In the genomic region with DNA sequence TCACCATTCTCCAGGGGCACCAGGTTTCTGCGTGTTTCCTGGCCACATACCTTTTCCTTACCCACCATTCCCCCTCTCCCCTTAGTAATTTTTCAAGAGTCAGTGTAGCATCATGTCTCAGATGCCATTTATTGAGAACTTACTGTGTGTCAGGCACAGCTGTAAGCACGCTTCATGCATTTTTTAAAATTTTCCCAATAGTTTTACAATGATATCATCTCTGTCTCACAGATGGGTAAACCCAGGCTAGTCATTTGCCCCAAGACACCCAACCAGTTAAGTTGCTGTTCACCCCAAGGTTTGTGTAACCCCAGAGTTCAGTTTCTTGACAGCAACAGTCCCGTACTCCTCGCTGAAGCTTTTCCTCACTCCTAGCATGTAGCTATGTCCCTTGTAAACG, we compare ENCODE assay signal across 21 cellular contexts. TPM values are rescaled to one million over a fixed set of nuclear protein-coding genes. Genes with fewer than 3 reads are reported as not detected.
DNase-seq lines count a peak whose midpoint lies in the region; ATAC-seq and TF ChIP-seq lines count a peak whose summit lies in the region.
"Had no signal": no experiment of that assay in that cellular context is flagged by ENCODE, and none has a peak within 500 bp of the region (broad histone marks: within the 10 kb centered on the region; RNA-seq: fewer than 3 reads in every experiment).

No MANE protein-coding gene starts in this region.

- no peak overlapping the region for H3K9ac ChIP-seq in BLaER1 treated with 17β-estradiol and CSF1 and Interleukin-3, amounts not matched to agents 10 nM and 100 nM

- TF ChIP-seq CTCF in RWPE2 (IDR thresholded peaks at IDR 0.05; ENCODE audit: poor library complexity, severe bottlenecking), result no peak
- TF ChIP-seq CTCF in osteoblast (IDR thresholded peaks at IDR 0.05; ENCODE audit: extremely low read depth, low read depth, low read length), result no peak

- H3K4me3 ChIP-seq in BLaER1 treated with 17β-estradiol and CSF1 and Interleukin-3, amounts not matched to agents 10 nM and 100 nM, result no peak overlapping the region
- H3K4me3 ChIP-seq in RWPE2 (ENCODE audit: severe bottlenecking) (no peak overlapping the region), osteoblast (ENCODE audit: insufficient read depth, low read length) (no peak overlapping the region)
- H3K4me3 ChIP-seq: A549, MG63 had no signal

- no peaks in the 10 kb centered on the region; a peak in 1 of 22 replicates for H4K20me1 ChIP-seq in BLaER1 treated with 17β-estradiol and CSF1 and Interleukin-3, amounts not matched to agents 10 nM and 100 nM
- no peaks in the 10 kb centered on the region for H4K20me1 ChIP-seq in osteoblast (ENCODE audit: insufficient read depth, low read length)

- H3K36me3 ChIP-seq in BLaER1 treated with 17β-estradiol and CSF1 and Interleukin-3, amounts not matched to agents 10 nM and 100 nM, result no peaks in the 10 kb centered on the region
- H3K36me3 ChIP-seq in RWPE2 (ENCODE audit: low read depth) (no peaks in the 10 kb centered on the region), osteoblast (ENCODE audit: insufficient read depth, low read length) (no peaks in the 10 kb centered on the region)
- H3K36me3 ChIP-seq: MG63 had no signal

- peaks cover 0 to 12% (median 10%) of the 10 kb centered on the region in 10 experiments; a peak in 10 of 20 replicates for H3K4me1 ChIP-seq in BLaER1 treated with 17β-estradiol and CSF1 and Interleukin-3, amounts not matched to agents 10 nM and 100 nM
- H3K4me1 ChIP-seq in RWPE2 (ENCODE audit: insufficient read depth, poor library complexity, severe bottlenecking) (peaks cover 11% of the 10 kb centered on the region), osteoblast (ENCODE audit: insufficient read depth, low read length) (peaks cover 17% of the 10 kb centered on the region)
- H3K4me1 ChIP-seq: A549 had no signal

- H3K27ac ChIP-seq in BLaER1 treated with 17β-estradiol and CSF1 and Interleukin-3, amounts not matched to agents 10 nM and 100 nM, result no peak overlapping the region
- H3K27ac ChIP-seq in RWPE2 (ENCODE audit: poor library complexity, severe bottlenecking), result no peak overlapping the region
- peak overlapping the region; percentile 95 for H3K27ac ChIP-seq in osteoblast (ENCODE audit: low read depth, low read length)
- H3K27ac ChIP-seq: A549 had no signal

- H3K4me2 ChIP-seq in BLaER1 treated with 17β-estradiol and CSF1 and Interleukin-3, amounts not matched to agents 10 nM and 100 nM, result peak overlapping the region in 8 of 11 experiments; percentile 3 to 69 (median 38); a peak in 14 of 22 replicates
- peak overlapping the region; percentile 47 for H3K4me2 ChIP-seq in osteoblast (ENCODE audit: insufficient read depth, low read length)
- H3K4me2 ChIP-seq: A549 had no signal

- peak; percentile 24; the same call in 2 of the 3 replicates for ATAC-seq in RWPE2 (ENCODE audit: low read depth)
- ATAC-seq in esophagus mucosa, result peak; percentile 16
- ATAC-seq in HG03280 (IDR thresholded peaks at IDR 0.05; ENCODE audit: unreplicated experiment), result no peak
- ATAC-seq: left ventricle myocardium superior had no signal

- DNase-seq in RWPE2 (ENCODE audit: low spot score), result no peak
- no peak for DNase-seq in osteoblast (ENCODE audit: insufficient read length, low spot score, missing footprints)
- no peak for DNase-seq in NCI-H2196 treated with DMSO at 0.1 percent for 48 hours (lab: John Stamatoyannopoulos, UW; ENCODE audit: unreplicated experiment)
- DNase-seq in NCI-H82 treated with DMSO at 0.1 percent for 48 hours (lab: John Stamatoyannopoulos, UW; ENCODE audit: unreplicated experiment), result no peak
- no peak for DNase-seq in NCI-H1417 treated with DMSO at 0.1 percent for 48 hours (lab: John Stamatoyannopoulos, UW)
- DNase-seq: activated CD4-positive, alpha-beta T cell treated with anti-CD3 and anti-CD28 coated beads, Interleukin-2, amount 50 U/mL, for 1 hour; activated CD8-positive, alpha-beta memory T cell treated with anti-CD3 and anti-CD28 coated beads, Interleukin-2, amount 50 U/mL, for 48 hours; activated effector memory CD4-positive, alpha-beta T cell treated with anti-CD3 and anti-CD28 coated beads, Interleukin-2, amount 50 U/mL, for 16 hours; IMR-90; left ventricle myocardium superior; NCI-H146; NCI-H2171 treated with DMSO at 0.1 percent for 48 hours; NCI-H526 treated with DMSO at 0.1 percent for 48 hours; nucleus accumbens; Right ventricle myocardium superior had no signal

- no peaks in the 10 kb centered on the region for H3K79me2 ChIP-seq in osteoblast (ENCODE audit: insufficient read depth, low read length)

- H3K27me3 ChIP-seq in BLaER1 treated with 17β-estradiol and CSF1 and Interleukin-3, amounts not matched to agents 10 nM and 100 nM, result no peaks in the 10 kb centered on the region
- H3K27me3 ChIP-seq in RWPE2 (ENCODE audit: insufficient read depth, poor library complexity, severe bottlenecking), result no peaks in the 10 kb centered on the region
- H3K27me3 ChIP-seq in osteoblast (ENCODE audit: insufficient read depth, low read length), result no peaks in the 10 kb centered on the region
- H3K27me3 ChIP-seq: MG63 had no signal

- H3K9me3 ChIP-seq in BLaER1 treated with 17β-estradiol and CSF1 and Interleukin-3, amounts not matched to agents 10 nM and 100 nM (replicated peaks in 1 of 11), result peaks cover 0 to 4% (median 2%) of the 10 kb centered on the region in 11 experiments; a peak in 9 of 22 replicates
- H3K9me3 ChIP-seq in RWPE2 (ENCODE audit: severe bottlenecking) (no peaks in the 10 kb centered on the region), osteoblast (ENCODE audit: low read depth, low read length) (no peaks in the 10 kb centered on the region)
- H3K9me3 ChIP-seq: MG63 had no signal

- peak overlapping the region; percentile 69 for H2AFZ ChIP-seq in osteoblast (ENCODE audit: low read length)

RNA-seq across cellular contexts. Expression of a gene that starts 56.4 kb away (rescaled TPM):
- total RNA-seq in esophagus mucosa (38.9 TPM), osteoblast (68.4 and 71.7 TPM in 2 replicates)
- total RNA-seq: G401, IMR-90 had no signal
